ENCODE assay signal across 28 cellular contexts in genomic region chr2:143968860-143969259, GRCh38.
"Had no signal": no experiment of that assay in that cellular context is flagged by ENCODE, and none has a peak within 500 bp of the region (broad histone marks: within the 10 kb centered on the region; RNA-seq: fewer than 3 reads in every experiment).

No MANE protein-coding gene starts in this region.

- H3K4me3 ChIP-seq: coronary artery, esophagus squamous epithelium, lung, mucosa of descending colon, prostate gland, sigmoid colon, suprapubic skin, transverse colon, vagina had no signal

- DNase-seq: dermis blood vessel endothelial cell; effector memory CD4-positive, alpha-beta T cell; erythroblast; esophagus squamous epithelium; hypothalamus; immature natural killer cell; islet precursor cell; mesenchymal stem cell; mucosa of descending colon; naive B cell; nucleus accumbens; right cardiac atrium; sigmoid colon; stimulated activated CD4-positive, alpha-beta T cell treated with anti-CD3 and anti-CD28 coated beads, Interleukin-2, amount 100 ng/mL, for 24 hours; stimulated activated CD4-positive, alpha-beta T cell treated with anti-CD3 and anti-CD28 coated beads, Interleukin-4, amount 100 ng/mL, for 24 hours; stimulated activated naive CD4-positive, alpha-beta T cell treated with Interleukin-2 at 50 U/mL for 16 hours; transverse colon had no signal

- H3K9me3 Mint-ChIP-seq: immature natural killer cell; mesothelial cell of epicardium; naive B cell; natural killer cell treated with Interleukin-12 subunit alpha and Interleukin-12 subunit beta and Interleukin-15 and Interleukin-18, amount 100 ng/mL, for 72 hours; stimulated activated effector memory CD8-positive, alpha-beta T cell treated with anti-CD3 and anti-CD28 coated beads, Interleukin-12 subunit alpha, Interleukin-12 subunit beta, amount 100 ng/mL, for 72 hours had no signal

- H3K36me3 Mint-ChIP-seq: natural killer cell treated with Interleukin-12 subunit alpha and Interleukin-12 subunit beta and Interleukin-15 and Interleukin-18, amount 100 ng/mL, for 72 hours had no signal

- H3K27ac ChIP-seq: coronary artery, esophagus squamous epithelium, prostate gland, sigmoid colon, suprapubic skin, transverse colon, vagina had no signal

- H3K4me1 Mint-ChIP-seq: immature natural killer cell, mesothelial cell of epicardium, naive B cell had no signal

- H3K4me3 Mint-ChIP-seq: immature natural killer cell; mesothelial cell of epicardium; naive B cell; natural killer cell treated with Interleukin-12 subunit alpha and Interleukin-12 subunit beta and Interleukin-15 and Interleukin-18, amount 100 ng/mL, for 72 hours; stimulated activated effector memory CD8-positive, alpha-beta T cell treated with anti-CD3 and anti-CD28 coated beads, Interleukin-12 subunit alpha, Interleukin-12 subunit beta, amount 100 ng/mL, for 72 hours had no signal

- H3K27me3 ChIP-seq: esophagus squamous epithelium, sigmoid colon, suprapubic skin, transverse colon, vagina had no signal

- H3K36me3 ChIP-seq: esophagus squamous epithelium, prostate gland, sigmoid colon, suprapubic skin, transverse colon, vagina had no signal

- H3K4me1 ChIP-seq: esophagus squamous epithelium, prostate gland, sigmoid colon, suprapubic skin, transverse colon, vagina had no signal

- H3K27me3 Mint-ChIP-seq: naive B cell; natural killer cell treated with Interleukin-12 subunit alpha and Interleukin-12 subunit beta and Interleukin-15 and Interleukin-18, amount 100 ng/mL, for 72 hours had no signal

- ATAC-seq: left lobe of liver, mucosa of descending colon, right cardiac atrium had no signal

- H3K27ac Mint-ChIP-seq: immature natural killer cell; mesothelial cell of epicardium; natural killer cell treated with Interleukin-12 subunit alpha and Interleukin-12 subunit beta and Interleukin-15 and Interleukin-18, amount 100 ng/mL, for 72 hours; stimulated activated effector memory CD8-positive, alpha-beta T cell treated with anti-CD3 and anti-CD28 coated beads, Interleukin-12 subunit alpha, Interleukin-12 subunit beta, amount 100 ng/mL, for 72 hours had no signal

- H3K9me3 ChIP-seq: esophagus squamous epithelium, mucosa of descending colon, prostate gland, sigmoid colon, suprapubic skin, transverse colon, vagina had no signal

- FAIRE-seq: endothelial cell of umbilical vein, frontal cortex had no signal
